Comparison of ENCODE assay signal across 8 cellular contexts in genomic region chr3:58471025-58471887, GRCh38. TPM values are rescaled to one million over a fixed set of nuclear protein-coding genes. Genes with fewer than 3 reads are reported as not detected.
DNase-seq lines count a peak whose midpoint lies in the region; ATAC-seq and TF ChIP-seq lines count a peak whose summit lies in the region.

No MANE protein-coding gene starts in this region.

- H3K27ac Mint-ChIP-seq in brain, result peak overlapping the region in 4 of 5 experiments; percentile 58 to 86 (median 82)

- H3K4me1 Mint-ChIP-seq in brain, result peaks cover 30% of the 10 kb centered on the region

- no peak for TF ChIP-seq CTCF in brain (conservative IDR thresholded peaks at IDR 0.05)
- TF ChIP-seq CTCF in liver (IDR thresholded peaks at IDR 0.05; ENCODE audit: low read depth, low read length, missing input control), result no peak

- H3K27me3 Mint-ChIP-seq in brain, result peaks cover 4% of the 10 kb centered on the region

- no peaks in the 10 kb centered on the region for H3K36me3 ChIP-seq in liver (ENCODE audit: control insufficient read depth in 4 of 4, insufficient read depth in 3 of 4, low read depth in 1 of 4, low read length in 3 of 4)

- H3K9me3 Mint-ChIP-seq in brain, result peaks cover 0 to 3% (median 0%) of the 10 kb centered on the region in 5 experiments

- DNase-seq in DMS79 (lab: John Stamatoyannopoulos, UW) (peak; percentile 0), Kasumi-1 (lab: John Stamatoyannopoulos, UW) (peak; percentile 92), SIG-M5 (lab: John Stamatoyannopoulos, UW) (peak; percentile 82), globus pallidus (ENCODE audit: low spot score) (no peak), NCI-H1048 (lab: John Stamatoyannopoulos, UW) (no peak)
- DNase-seq in stimulated activated naive CD8-positive, alpha-beta T cell treated with anti-CD3 and anti-CD28 coated beads, Interleukin-15, Interleukin-2, amounts not matched to agents 100 U/mL and 50 U/mL, for 24 hours, result peak; percentile 50

- peak; percentile 97 for ATAC-seq in stimulated activated naive CD8-positive, alpha-beta T cell treated with anti-CD3 and anti-CD28 coated beads, Interleukin-15, Interleukin-2, amounts not matched to agents 100 U/mL and 50 U/mL, for 24 hours

- H3K4me1 ChIP-seq in liver (ENCODE audit: control insufficient read depth in 4 of 4, insufficient read depth in 4 of 4, low read length in 3 of 4), result peaks cover 22 to 48% (median 33%) of the 10 kb centered on the region in 4 donors

- 35% methylated on average over 10 of the region's 10 CpGs for whole genome bisulfite sequencing in liver

- no peaks in the 10 kb centered on the region for H3K27me3 ChIP-seq in liver (ENCODE audit: control insufficient read depth in 4 of 4, insufficient read depth in 4 of 4, low read length in 3 of 4)

- H3K9ac ChIP-seq in liver (ENCODE audit: low read depth in 1 of 2, low read length in 2 of 2), result peak overlapping the region; percentile 1 to 25

- TF ChIP-seq RAD21 in liver (IDR thresholded peaks at IDR 0.05), result peak; percentile 40 to 53

- no peak overlapping the region for H3K4me3 ChIP-seq in liver (ENCODE audit: low read depth in 1 of 3, low read length in 3 of 3)

- no peaks in the 10 kb centered on the region for H3K36me3 Mint-ChIP-seq in brain

- peak overlapping the region in 1 of 5 experiments; percentile 31 for H3K4me3 Mint-ChIP-seq in brain

- H3K9me3 ChIP-seq in liver (ENCODE audit: control insufficient read depth in 4 of 4, low read length in 3 of 4), result no peaks in the 10 kb centered on the region

- H3K27ac ChIP-seq in liver (ENCODE audit: low read depth in 1 of 2, low read length in 2 of 2), result peak overlapping the region; percentile 92 to 94

TF ChIP-seq in liver, 16 proteins besides CTCF, POLR2A, EP300 and RAD21:
- TF ChIP-seq ATF3 (IDR thresholded peaks at IDR 0.05) (peak; percentile 94), FOXA1 (IDR thresholded peaks at IDR 0.05) (peak; percentile 89), HNF4G (IDR thresholded peaks at IDR 0.05) (peak; percentile 41), SP1 (IDR thresholded peaks at IDR 0.05) (peak; percentile 83), RXRA (IDR thresholded peaks at IDR 0.05) (peak; percentile 78 to 89), NR2F2 (IDR thresholded peaks at IDR 0.05) (peak; percentile 50), TAF1 (conservative IDR thresholded peaks at IDR 0.05) (peak; percentile 48), GABPA (IDR thresholded peaks at IDR 0.05 in 1 of 2, conservative IDR thresholded peaks at IDR 0.05 in 1 of 2) (no peak), REST (IDR thresholded peaks at IDR 0.05) (peak; percentile 74), EGR1 (IDR thresholded peaks at IDR 0.05; ENCODE audit: low read depth in 2 of 2) (peak in 1 of 2 donors; percentile 38), HNF4A (conservative IDR thresholded peaks at IDR 0.05) (peak; percentile 75 to 78), MAX (IDR thresholded peaks at IDR 0.05) (peak; percentile 87), YY1 (IDR thresholded peaks at IDR 0.05) (peak; percentile 82), JUND (IDR thresholded peaks at IDR 0.05) (peak; percentile 99), FOXA2 (IDR thresholded peaks at IDR 0.05) (peak; percentile 95), ZBTB33 (IDR thresholded peaks at IDR 0.05) (peak; percentile 63)

RNA-seq across cellular contexts. Expression of gene KCTD6, which starts 20.6 kb away (rescaled TPM):
- polyA plus RNA-seq in brain (ENCODE audit: insufficient read depth, low read depth, low replicate concordance) (5.2 TPM), liver (10 to 100 TPM in 1 of 2 donors, 1 to 10 TPM in 1; 6.5 to 10.0 TPM)
- 10 to 100 TPM; 10.7 to 13.8 TPM for total RNA-seq in liver

RNA-seq across cellular contexts. Expression of gene PDHB, which starts 37.6 kb away (rescaled TPM):
- 56.7 TPM for polyA plus RNA-seq in brain (ENCODE audit: insufficient read depth, low read depth, low replicate concordance)
- 10 to 100 TPM; 47.8 to 65.6 TPM for total RNA-seq in liver
- polyA plus RNA-seq in liver, result 10 to 100 TPM; 55.6 to 92.1 TPM

Comparison
In these comparisons a context has a peak if more than half of its experiments do, and no peak if none do; other contexts are left out.
1. DNase-seq: peak in DMS79 (single experiment), Kasumi-1 (2 of 2), SIG-M5 (single experiment) and stimulated activated naive CD8-positive, alpha-beta T cell treated with anti-CD3 and anti-CD28 coated beads, Interleukin-15, Interleukin-2, amounts not matched to agents 100 U/mL and 50 U/mL, for 24 hours (single experiment); none in globus pallidus (single experiment) and NCI-H1048 (single experiment).